In genomic region chr3:41317718-41318117, GRCh38 we compare ENCODE assay signal across 16 cellular contexts.
A peak's percentile ranks its signal among the peaks of the same experiment; 100 is the strongest.
DNase-seq lines count a peak whose midpoint lies in the region; ATAC-seq and TF ChIP-seq lines count a peak whose summit lies in the region.
"Had no signal": no experiment of that assay in that cellular context is flagged by ENCODE, and none has a peak within 500 bp of the region (broad histone marks: within the 10 kb centered on the region; RNA-seq: fewer than 3 reads in every experiment).

No MANE protein-coding gene starts in this region.

- no peak overlapping the region for H3K4me3 Mint-ChIP-seq in activated T-helper 17 cell treated with anti-CD3 and anti-CD28 coated beads, Interleukin-2, amount 50 U/mL, for 72 hours
- H3K4me3 Mint-ChIP-seq: activated naive CD4-positive, alpha-beta T cell treated with anti-CD3 and anti-CD28 coated beads, Interleukin-2, amount 10 ng/mL, durations not matched to agents 7 days and 5 days; WTC11 had no signal

- no peak for ATAC-seq in GM21737 (IDR thresholded peaks at IDR 0.05; ENCODE audit: unreplicated experiment)
- ATAC-seq in activated T-helper 17 cell treated with anti-CD3 and anti-CD28 coated beads, Interleukin-2, amount 50 U/mL, for 72 hours (replicated peaks), result no peak
- ATAC-seq: WTC11 had no signal

- CTCF ChIA-PET in AG04449 (lab: Yijun Ruan, JAX), result no interaction called here

- no peak for TF ChIP-seq CTCF in AG04449 (IDR thresholded peaks at IDR 0.05; ENCODE audit: insufficient read depth, low read length, missing control alignments)
- TF ChIP-seq CTCF in brain microvascular endothelial cell (IDR thresholded peaks at IDR 0.05; ENCODE audit: low read depth, low read length, missing control alignments), result no peak

- H3K9me3 Mint-ChIP-seq in activated T-helper 17 cell treated with anti-CD3 and anti-CD28 coated beads, Interleukin-2, amount 50 U/mL, for 72 hours, result no peaks in the 10 kb centered on the region
- H3K9me3 Mint-ChIP-seq: activated naive CD4-positive, alpha-beta T cell treated with anti-CD3 and anti-CD28 coated beads, Interleukin-2, amount 10 ng/mL, durations not matched to agents 7 days and 5 days; WTC11 had no signal

- DNase-seq in AG04449 (ENCODE audit: low read depth, low spot score) (peak; percentile 40), HS-5 (ENCODE audit: low read depth) (peak; percentile 38), brain microvascular endothelial cell (peak; percentile 19), kidney tubule cell (ENCODE audit: low spot score) (peak; percentile 93), germinal center (ENCODE audit: low spot score) (no peak), SHP77 (lab: John Stamatoyannopoulos, UW) (no peak)
- DNase-seq: activated naive CD4-positive, alpha-beta T cell treated with anti-CD3 and anti-CD28 coated beads, Interleukin-2, amount 10 ng/mL, durations not matched to agents 7 days and 5 days; esophagus squamous epithelium; NCI-H1417 treated with DMSO at 0.1 percent for 48 hours; NCI-H2227 treated with DMSO at 0.1 percent for 48 hours; stimulated activated CD4-positive, alpha-beta T cell treated with anti-CD3 and anti-CD28 coated beads, Interleukin-15, amount 100 ng/mL, for 24 hours; substantia nigra had no signal

- in situ Hi-C loops in brain microvascular endothelial cell (cut with HindIII; ENCODE audit: low pct_ligation_motif_present, low sequenced_read_pairs), result no loop called here

- no peaks in the 10 kb centered on the region for H3K36me3 Mint-ChIP-seq in activated T-helper 17 cell treated with anti-CD3 and anti-CD28 coated beads, Interleukin-2, amount 50 U/mL, for 72 hours (ENCODE audit: low read depth)
- H3K36me3 Mint-ChIP-seq: activated naive CD4-positive, alpha-beta T cell treated with anti-CD3 and anti-CD28 coated beads, Interleukin-2, amount 10 ng/mL, durations not matched to agents 7 days and 5 days; WTC11 had no signal

- POLR2A ChIA-PET in AG04449 (lab: Yijun Ruan, JAX), result no interaction called here

- H3K27ac Mint-ChIP-seq in activated T-helper 17 cell treated with anti-CD3 and anti-CD28 coated beads, Interleukin-2, amount 50 U/mL, for 72 hours, result no peak overlapping the region
- H3K27ac Mint-ChIP-seq: activated naive CD4-positive, alpha-beta T cell treated with anti-CD3 and anti-CD28 coated beads, Interleukin-2, amount 10 ng/mL, durations not matched to agents 7 days and 5 days; WTC11 had no signal

- no peaks in the 10 kb centered on the region for H3K4me1 Mint-ChIP-seq in activated T-helper 17 cell treated with anti-CD3 and anti-CD28 coated beads, Interleukin-2, amount 50 U/mL, for 72 hours
- H3K4me1 Mint-ChIP-seq: activated naive CD4-positive, alpha-beta T cell treated with anti-CD3 and anti-CD28 coated beads, Interleukin-2, amount 10 ng/mL, durations not matched to agents 7 days and 5 days had no signal

- no peaks in the 10 kb centered on the region for H3K27me3 ChIP-seq in brain microvascular endothelial cell (replicated peaks)
- H3K27me3 ChIP-seq: esophagus squamous epithelium had no signal

- H3K27me3 Mint-ChIP-seq in activated T-helper 17 cell treated with anti-CD3 and anti-CD28 coated beads, Interleukin-2, amount 50 U/mL, for 72 hours, result no peaks in the 10 kb centered on the region
- H3K27me3 Mint-ChIP-seq: activated naive CD4-positive, alpha-beta T cell treated with anti-CD3 and anti-CD28 coated beads, Interleukin-2, amount 10 ng/mL, durations not matched to agents 7 days and 5 days had no signal

- H3K4me3 ChIP-seq in AG04449 (ENCODE audit: low read depth, low read length), result no peak overlapping the region
- H3K4me3 ChIP-seq in brain microvascular endothelial cell (ENCODE audit: low read depth, low read length), result no peak overlapping the region
- H3K4me3 ChIP-seq: esophagus squamous epithelium had no signal

- no peaks in the 10 kb centered on the region for H3K36me3 ChIP-seq in brain microvascular endothelial cell (replicated peaks)
- H3K36me3 ChIP-seq: esophagus squamous epithelium had no signal

- no peak overlapping the region for H3K27ac ChIP-seq in brain microvascular endothelial cell
- H3K27ac ChIP-seq: esophagus squamous epithelium, parathyroid adenoma had no signal

Comparison
In these comparisons a context has a peak if more than half of its experiments do, and no peak if none do; other contexts are left out.
1. DNase-seq: peak in AG04449 (single experiment), HS-5 (single experiment), brain microvascular endothelial cell (single experiment) and kidney tubule cell (single experiment); none in germinal center (single experiment) and SHP77 (0 of 2).